Comparison of ENCODE assay signal across 25 cellular contexts in the genomic region with DNA sequence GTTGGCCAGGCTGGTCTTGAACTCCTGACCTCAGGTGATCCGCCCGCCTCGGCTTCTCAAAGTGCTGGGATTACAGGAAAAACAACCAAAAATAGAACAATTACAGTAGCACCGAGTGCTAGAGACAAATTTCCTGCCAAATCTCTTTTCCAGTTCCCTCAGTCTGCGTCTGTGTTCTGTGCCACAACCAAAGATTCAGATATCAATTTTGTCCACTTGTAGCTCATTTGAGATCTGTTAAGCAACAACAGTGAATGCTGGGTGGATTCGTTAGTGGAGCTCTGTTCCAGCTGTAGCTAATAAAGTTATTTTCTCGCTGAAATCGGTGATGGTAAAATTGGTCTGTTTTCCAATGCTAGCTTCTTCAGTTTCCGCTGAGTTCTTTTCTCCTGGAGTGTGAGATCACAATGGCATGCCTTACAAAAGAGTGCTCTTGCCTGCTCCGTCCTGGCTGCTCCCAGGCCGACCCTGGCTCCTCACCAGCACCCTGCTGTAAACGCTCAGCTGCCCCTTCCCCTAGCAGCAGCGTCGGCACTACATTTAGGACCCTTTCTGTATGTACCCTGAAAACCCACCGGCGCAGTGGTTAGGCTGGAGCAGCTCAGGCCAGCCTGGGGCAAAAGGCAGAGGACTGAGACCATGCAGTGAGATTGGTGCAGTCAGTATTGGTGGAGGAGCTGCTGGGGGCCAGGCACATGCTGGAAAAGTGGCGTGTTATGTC.
DNase-seq lines count a peak whose midpoint lies in the region; ATAC-seq and TF ChIP-seq lines count a peak whose summit lies in the region.
"Had no signal": no experiment of that assay in that cellular context is flagged by ENCODE, and none has a peak within 500 bp of the region (broad histone marks: within the 10 kb centered on the region; RNA-seq: fewer than 3 reads in every experiment).

No MANE protein-coding gene starts in this region.

- POLR2A ChIA-PET in activated CD8-positive, alpha-beta T cell treated with anti-CD3 and anti-CD28 coated beads, Interleukin-2, amount 10 ng/mL, durations not matched to agents 7 days and 5 days (lab: Charles Lee), result no interaction called here

- no peaks in the 10 kb centered on the region for H3K4me1 Mint-ChIP-seq in activated CD8-positive, alpha-beta T cell treated with anti-CD3 and anti-CD28 coated beads, Interleukin-2, amount 10 ng/mL, durations not matched to agents 7 days and 5 days (ENCODE audit: low read depth)
- H3K4me1 Mint-ChIP-seq: activated naive CD8-positive, alpha-beta T cell treated with anti-CD3 and anti-CD28 coated beads, Interleukin-2, amount 50 U/mL, for 24 hours; CD8-positive, alpha-beta memory T cell; stimulated activated naive CD8-positive, alpha-beta T cell treated with anti-CD3 and anti-CD28 coated beads, Interleukin-15, amount 100 ng/mL, for 72 hours had no signal

- H3K9me3 ChIP-seq in cardiac muscle cell (ENCODE audit: low read depth), result no peaks in the 10 kb centered on the region
- H3K9me3 ChIP-seq: esophagus muscularis mucosa, SK-N-SH had no signal

- TF ChIP-seq CTCF in cardiac muscle cell (IDR thresholded peaks at IDR 0.05; ENCODE audit: low read depth, low read length), result no peak

- no peak overlapping the region for H3K4me3 Mint-ChIP-seq in activated CD8-positive, alpha-beta T cell treated with anti-CD3 and anti-CD28 coated beads, Interleukin-2, amount 10 ng/mL, durations not matched to agents 7 days and 5 days
- H3K4me3 Mint-ChIP-seq: activated naive CD8-positive, alpha-beta T cell treated with anti-CD3 and anti-CD28 coated beads, Interleukin-2, amount 50 U/mL, for 24 hours; CD8-positive, alpha-beta memory T cell; effector memory CD8-positive, alpha-beta T cell; stimulated activated naive CD8-positive, alpha-beta T cell treated with anti-CD3 and anti-CD28 coated beads, Interleukin-15, amount 100 ng/mL, for 72 hours; T-helper 1 cell treated with Interleukin-12 subunit alpha and Interleukin-12 subunit beta and Interleukin-4 antibody, amounts not matched to agents 30 μg/mL and 1 μg/mL, for 36 hours had no signal

- no peaks in the 10 kb centered on the region for H3K36me3 Mint-ChIP-seq in activated CD8-positive, alpha-beta T cell treated with anti-CD3 and anti-CD28 coated beads, Interleukin-2, amount 10 ng/mL, durations not matched to agents 7 days and 5 days (ENCODE audit: low read depth)
- H3K36me3 Mint-ChIP-seq: CD8-positive, alpha-beta memory T cell had no signal

- no peaks in the 10 kb centered on the region for H3K27me3 ChIP-seq in cardiac muscle cell
- H3K27me3 ChIP-seq: brain microvascular endothelial cell, esophagus muscularis mucosa, tibial nerve had no signal

- CTCF ChIA-PET in activated CD8-positive, alpha-beta T cell treated with anti-CD3 and anti-CD28 coated beads, Interleukin-2, amount 10 ng/mL, durations not matched to agents 7 days and 5 days (lab: Charles Lee), result no interaction called here

- no peaks in the 10 kb centered on the region for H3K27me3 Mint-ChIP-seq in activated CD8-positive, alpha-beta T cell treated with anti-CD3 and anti-CD28 coated beads, Interleukin-2, amount 10 ng/mL, durations not matched to agents 7 days and 5 days (ENCODE audit: low read depth)

- H3K9me3 Mint-ChIP-seq in activated CD8-positive, alpha-beta T cell treated with anti-CD3 and anti-CD28 coated beads, Interleukin-2, amount 10 ng/mL, durations not matched to agents 7 days and 5 days (ENCODE audit: insufficient read depth), result no peaks in the 10 kb centered on the region
- H3K9me3 Mint-ChIP-seq: activated naive CD8-positive, alpha-beta T cell treated with anti-CD3 and anti-CD28 coated beads, Interleukin-2, amount 50 U/mL, for 24 hours; T-helper 1 cell treated with Interleukin-12 subunit alpha and Interleukin-12 subunit beta and Interleukin-4 antibody, amounts not matched to agents 30 μg/mL and 1 μg/mL, for 36 hours had no signal

- no peak for DNase-seq in cardiac muscle cell (ENCODE audit: low read depth in 1 of 2, low spot score in 1 of 2)
- no peak for DNase-seq in Right ventricle myocardium superior
- peak; percentile 32 for DNase-seq in astrocyte of the hippocampus (ENCODE audit: low read depth, low spot score)
- peak; percentile 7 for DNase-seq in fibroblast of peridontal ligament (ENCODE audit: extremely low read depth)
- peak; percentile 26 for DNase-seq in retina
- no peak for DNase-seq in activated CD8-positive, alpha-beta T cell treated with anti-CD3 and anti-CD28 coated beads, Interleukin-2, amount 10 ng/mL, durations not matched to agents 7 days and 5 days
- DNase-seq in activated CD4-positive, alpha-beta T cell treated with anti-CD3 and anti-CD28 coated beads for 4 hours, result no peak
- DNase-seq in NCI-H187 treated with DMSO at 0.1 percent for 48 hours (lab: John Stamatoyannopoulos, UW), result no peak
- DNase-seq: activated CD4-positive, alpha-beta T cell treated with anti-CD3 and anti-CD28 coated beads for 1 hour; activated naive CD8-positive, alpha-beta T cell treated with anti-CD3 and anti-CD28 coated beads, Interleukin-2, amount 50 U/mL, for 24 hours; activated T-cell treated with anti-CD3 and anti-CD28 coated beads, Interleukin-2, amount 50 U/mL, for 1 hour; brain microvascular endothelial cell; CD8-positive, alpha-beta memory T cell; DMS53; effector memory CD8-positive, alpha-beta T cell; HCEC 1CT; NCI-H1417 treated with DMSO at 0.1 percent for 48 hours; OCI-M1; SK-N-SH; stimulated activated naive CD8-positive, alpha-beta T cell treated with anti-CD3 and anti-CD28 coated beads, Interleukin-15, amount 100 ng/mL, for 72 hours had no signal

- peaks cover 2% of the 10 kb centered on the region for H3K36me3 ChIP-seq in cardiac muscle cell
- H3K36me3 ChIP-seq: brain microvascular endothelial cell, esophagus muscularis mucosa, tibial nerve had no signal

- peak overlapping the region; percentile 69 for H3K27ac ChIP-seq in cardiac muscle cell
- H3K27ac ChIP-seq: brain microvascular endothelial cell, KMS-11, tibial nerve had no signal

- peaks cover 4% of the 10 kb centered on the region for H3K4me1 ChIP-seq in cardiac muscle cell (ENCODE audit: low read depth)
- H3K4me1 ChIP-seq: esophagus muscularis mucosa, tibial nerve had no signal

- no peak overlapping the region for H3K4me3 ChIP-seq in cardiac muscle cell
- H3K4me3 ChIP-seq: esophagus muscularis mucosa, skin epidermis, tibial nerve had no signal

- ATAC-seq in Right ventricle myocardium superior (ENCODE audit: poor library complexity), result no peak
- ATAC-seq in activated CD8-positive, alpha-beta T cell treated with anti-CD3 and anti-CD28 coated beads, Interleukin-2, amount 10 ng/mL, durations not matched to agents 7 days and 5 days, result no peak
- ATAC-seq: activated naive CD8-positive, alpha-beta T cell treated with anti-CD3 and anti-CD28 coated beads, Interleukin-2, amount 50 U/mL, for 24 hours; effector memory CD8-positive, alpha-beta T cell; stimulated activated naive CD8-positive, alpha-beta T cell treated with anti-CD3 and anti-CD28 coated beads, Interleukin-15, amount 100 ng/mL, for 72 hours had no signal

- intact Hi-C loops in Right ventricle myocardium superior (cut with DNase I), result no loop called here

- no peak overlapping the region for H3K27ac Mint-ChIP-seq in activated CD8-positive, alpha-beta T cell treated with anti-CD3 and anti-CD28 coated beads, Interleukin-2, amount 10 ng/mL, durations not matched to agents 7 days and 5 days
- H3K27ac Mint-ChIP-seq: activated naive CD8-positive, alpha-beta T cell treated with anti-CD3 and anti-CD28 coated beads, Interleukin-2, amount 50 U/mL, for 24 hours; CD8-positive, alpha-beta memory T cell; effector memory CD8-positive, alpha-beta T cell; stimulated activated naive CD8-positive, alpha-beta T cell treated with anti-CD3 and anti-CD28 coated beads, Interleukin-15, amount 100 ng/mL, for 72 hours; T-helper 1 cell treated with Interleukin-12 subunit alpha and Interleukin-12 subunit beta and Interleukin-4 antibody, amounts not matched to agents 30 μg/mL and 1 μg/mL, for 36 hours had no signal

Comparison
In these comparisons a context has a peak if more than half of its experiments do, and no peak if none do; other contexts are left out.
1. DNase-seq: peak in astrocyte of the hippocampus (single experiment), fibroblast of peridontal ligament (single experiment) and retina (single experiment); none in cardiac muscle cell (0 of 2), Right ventricle myocardium superior (single experiment), activated CD8-positive, alpha-beta T cell treated with anti-CD3 and anti-CD28 coated beads, Interleukin-2, amount 10 ng/mL, durations not matched to agents 7 days and 5 days (single experiment), activated CD4-positive, alpha-beta T cell treated with anti-CD3 and anti-CD28 coated beads for 4 hours (0 of 2) and NCI-H187 treated with DMSO at 0.1 percent for 48 hours (single experiment).